Comparison of ENCODE assay signal across 1 cellular context in the genomic region with DNA sequence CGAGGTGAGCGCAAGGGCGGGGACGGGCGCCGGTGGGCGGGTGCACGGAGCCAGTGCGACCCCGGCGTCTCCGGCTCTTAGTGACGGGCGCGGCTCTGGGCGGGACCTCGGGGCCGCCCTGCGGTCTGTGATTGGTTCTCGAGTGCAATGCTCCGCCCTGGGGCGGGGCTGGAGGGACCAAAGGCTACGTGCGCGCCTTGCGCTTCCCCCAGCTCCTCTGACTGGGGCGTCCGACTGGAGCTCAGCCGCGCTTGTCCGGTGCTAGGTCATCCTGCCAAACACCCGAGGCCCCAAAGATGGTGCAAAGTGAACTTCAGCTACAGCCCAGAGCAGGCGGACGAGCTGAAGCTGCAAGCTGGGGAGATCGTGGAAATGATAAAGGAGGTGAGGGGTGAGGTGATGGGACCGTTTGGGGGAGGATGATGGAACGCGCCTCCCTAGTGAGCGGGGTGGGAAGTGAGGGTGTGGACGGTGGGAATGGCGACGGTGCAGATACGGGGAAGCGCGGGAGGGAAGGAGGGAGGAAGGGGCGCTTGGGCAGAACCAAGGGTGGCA.
A peak's percentile ranks its signal among the peaks of the same experiment; 100 is the strongest.
TF ChIP-seq lines count a peak whose summit lies in the region.

No MANE protein-coding gene starts in this region.

TF ChIP-seq in K562, 482 proteins besides CTCF, POLR2A, EP300 and RAD21 (continued from another document and continues in another):
- TF ChIP-seq, protein P1, sequence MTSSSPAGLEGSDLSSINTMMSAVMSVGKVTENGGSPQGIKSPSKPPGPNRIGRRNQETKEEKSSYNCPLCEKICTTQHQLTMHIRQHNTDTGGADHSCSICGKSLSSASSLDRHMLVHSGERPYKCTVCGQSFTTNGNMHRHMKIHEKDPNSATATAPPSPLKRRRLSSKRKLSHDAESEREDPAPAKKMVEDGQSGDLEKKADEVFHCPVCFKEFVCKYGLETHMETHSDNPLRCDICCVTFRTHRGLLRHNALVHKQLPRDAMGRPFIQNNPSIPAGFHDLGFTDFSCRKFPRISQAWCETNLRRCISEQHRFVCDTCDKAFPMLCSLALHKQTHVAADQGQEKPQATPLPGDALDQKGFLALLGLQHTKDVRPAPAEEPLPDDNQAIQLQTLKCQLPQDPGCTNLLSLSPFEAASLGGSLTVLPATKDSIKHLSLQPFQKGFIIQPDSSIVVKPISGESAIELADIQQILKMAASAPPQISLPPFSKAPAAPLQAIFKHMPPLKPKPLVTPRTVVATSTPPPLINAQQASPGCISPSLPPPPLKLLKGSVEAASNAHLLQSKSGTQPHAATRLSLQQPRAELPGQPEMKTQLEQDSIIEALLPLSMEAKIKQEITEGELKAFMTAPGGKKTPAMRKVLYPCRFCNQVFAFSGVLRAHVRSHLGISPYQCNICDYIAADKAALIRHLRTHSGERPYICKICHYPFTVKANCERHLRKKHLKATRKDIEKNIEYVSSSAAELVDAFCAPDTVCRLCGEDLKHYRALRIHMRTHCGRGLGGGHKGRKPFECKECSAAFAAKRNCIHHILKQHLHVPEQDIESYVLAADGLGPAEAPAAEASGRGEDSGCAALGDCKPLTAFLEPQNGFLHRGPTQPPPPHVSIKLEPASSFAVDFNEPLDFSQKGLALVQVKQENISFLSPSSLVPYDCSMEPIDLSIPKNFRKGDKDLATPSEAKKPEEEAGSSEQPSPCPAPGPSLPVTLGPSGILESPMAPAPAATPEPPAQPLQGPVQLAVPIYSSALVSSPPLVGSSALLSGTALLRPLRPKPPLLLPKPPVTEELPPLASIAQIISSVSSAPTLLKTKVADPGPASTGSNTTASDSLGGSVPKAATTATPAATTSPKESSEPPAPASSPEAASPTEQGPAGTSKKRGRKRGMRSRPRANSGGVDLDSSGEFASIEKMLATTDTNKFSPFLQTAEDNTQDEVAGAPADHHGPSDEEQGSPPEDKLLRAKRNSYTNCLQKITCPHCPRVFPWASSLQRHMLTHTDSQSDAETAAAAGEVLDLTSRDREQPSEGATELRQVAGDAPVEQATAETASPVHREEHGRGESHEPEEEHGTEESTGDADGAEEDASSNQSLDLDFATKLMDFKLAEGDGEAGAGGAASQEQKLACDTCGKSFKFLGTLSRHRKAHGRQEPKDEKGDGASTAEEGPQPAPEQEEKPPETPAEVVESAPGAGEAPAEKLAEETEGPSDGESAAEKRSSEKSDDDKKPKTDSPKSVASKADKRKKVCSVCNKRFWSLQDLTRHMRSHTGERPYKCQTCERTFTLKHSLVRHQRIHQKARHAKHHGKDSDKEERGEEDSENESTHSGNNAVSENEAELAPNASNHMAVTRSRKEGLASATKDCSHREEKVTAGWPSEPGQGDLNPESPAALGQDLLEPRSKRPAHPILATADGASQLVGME (CRISPR knock-in tag; IDR thresholded peaks at IDR 0.05): 0 out of 2 replicates have a peak, but pooled peaks have one; percentile 50
- TF ChIP-seq, protein P2, sequence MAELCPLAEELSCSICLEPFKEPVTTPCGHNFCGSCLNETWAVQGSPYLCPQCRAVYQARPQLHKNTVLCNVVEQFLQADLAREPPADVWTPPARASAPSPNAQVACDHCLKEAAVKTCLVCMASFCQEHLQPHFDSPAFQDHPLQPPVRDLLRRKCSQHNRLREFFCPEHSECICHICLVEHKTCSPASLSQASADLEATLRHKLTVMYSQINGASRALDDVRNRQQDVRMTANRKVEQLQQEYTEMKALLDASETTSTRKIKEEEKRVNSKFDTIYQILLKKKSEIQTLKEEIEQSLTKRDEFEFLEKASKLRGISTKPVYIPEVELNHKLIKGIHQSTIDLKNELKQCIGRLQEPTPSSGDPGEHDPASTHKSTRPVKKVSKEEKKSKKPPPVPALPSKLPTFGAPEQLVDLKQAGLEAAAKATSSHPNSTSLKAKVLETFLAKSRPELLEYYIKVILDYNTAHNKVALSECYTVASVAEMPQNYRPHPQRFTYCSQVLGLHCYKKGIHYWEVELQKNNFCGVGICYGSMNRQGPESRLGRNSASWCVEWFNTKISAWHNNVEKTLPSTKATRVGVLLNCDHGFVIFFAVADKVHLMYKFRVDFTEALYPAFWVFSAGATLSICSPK (IDR thresholded peaks at IDR 0.05; ENCODE audit: borderline replicate concordance): 0 out of 2 replicates have a peak, but pooled peaks have one; percentile 32
- TF ChIP-seq HMG20B (CRISPR knock-in tag; IDR thresholded peaks at IDR 0.05): no peak
- TF ChIP-seq NCOA4 (IDR thresholded peaks at IDR 0.05; ENCODE audit: partially characterized antibody): peak; percentile 25
- TF ChIP-seq, protein P3, sequence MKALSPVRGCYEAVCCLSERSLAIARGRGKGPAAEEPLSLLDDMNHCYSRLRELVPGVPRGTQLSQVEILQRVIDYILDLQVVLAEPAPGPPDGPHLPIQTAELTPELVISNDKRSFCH (CRISPR knock-in tag; IDR thresholded peaks at IDR 0.05): no peak
- TF ChIP-seq, protein P3 (tag; IDR thresholded peaks at IDR 0.05): peak; percentile 34; the same call in 1 of the 2 replicates
- TF ChIP-seq MEF2A (IDR thresholded peaks at IDR 0.05; ENCODE audit: control insufficient read depth, low read depth, low read length): no peak
- no peak for TF ChIP-seq MITF (IDR thresholded peaks at IDR 0.05)
- TF ChIP-seq HDAC3 (IDR thresholded peaks at IDR 0.05; ENCODE audit: borderline replicate concordance, partially characterized antibody): no peak
- peak; percentile 65 for TF ChIP-seq L3MBTL2 (IDR thresholded peaks at IDR 0.05)
- TF ChIP-seq HES1 (IDR thresholded peaks at IDR 0.05; ENCODE audit: low read depth): no peak
- no peak for TF ChIP-seq ZNF77 (CRISPR knock-in tag; IDR thresholded peaks at IDR 0.05)
- TF ChIP-seq XRCC5 (IDR thresholded peaks at IDR 0.05; ENCODE audit: low read depth, low read length): 0 out of 2 replicates have a peak, but pooled peaks have one; percentile 18
- peak; percentile 14 for TF ChIP-seq ZNF280A (IDR thresholded peaks at IDR 0.05; ENCODE audit: low read depth, partially characterized antibody)
- no peak for TF ChIP-seq MXI1 (IDR thresholded peaks at IDR 0.05; ENCODE audit: low read depth, low read length)
- TF ChIP-seq MTF1 (CRISPR knock-in tag; IDR thresholded peaks at IDR 0.05; ENCODE audit: borderline replicate concordance): no peak
- TF ChIP-seq, protein P4, sequence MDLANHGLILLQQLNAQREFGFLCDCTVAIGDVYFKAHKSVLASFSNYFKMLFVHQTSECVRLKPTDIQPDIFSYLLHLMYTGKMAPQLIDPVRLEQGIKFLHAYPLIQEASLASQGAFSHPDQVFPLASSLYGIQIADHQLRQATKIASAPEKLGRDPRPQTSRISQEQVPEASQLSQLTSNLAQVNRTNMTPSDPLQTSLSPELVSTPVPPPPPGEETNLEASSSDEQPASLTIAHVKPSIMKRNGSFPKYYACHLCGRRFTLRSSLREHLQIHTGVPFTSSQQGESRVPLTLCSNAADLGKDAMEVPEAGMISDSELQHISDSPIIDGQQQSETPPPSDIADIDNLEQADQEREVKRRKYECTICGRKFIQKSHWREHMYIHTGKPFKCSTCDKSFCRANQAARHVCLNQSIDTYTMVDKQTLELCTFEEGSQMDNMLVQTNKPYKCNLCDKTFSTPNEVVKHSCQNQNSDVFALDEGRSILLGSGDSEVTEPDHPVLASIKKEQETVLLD (IDR thresholded peaks at IDR 0.05): peak; percentile 73
- no peak; the same call in 1 of the 2 replicates for TF ChIP-seq MYC (IDR thresholded peaks at IDR 0.05; ENCODE audit: low read depth, low read length)
- TF ChIP-seq MYC (CRISPR knock-in tag; IDR thresholded peaks at IDR 0.05; ENCODE audit: borderline replicate concordance, low read depth): no peak
- TF ChIP-seq, protein P5, sequence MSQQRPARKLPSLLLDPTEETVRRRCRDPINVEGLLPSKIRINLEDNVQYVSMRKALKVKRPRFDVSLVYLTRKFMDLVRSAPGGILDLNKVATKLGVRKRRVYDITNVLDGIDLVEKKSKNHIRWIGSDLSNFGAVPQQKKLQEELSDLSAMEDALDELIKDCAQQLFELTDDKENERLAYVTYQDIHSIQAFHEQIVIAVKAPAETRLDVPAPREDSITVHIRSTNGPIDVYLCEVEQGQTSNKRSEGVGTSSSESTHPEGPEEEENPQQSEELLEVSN (IDR thresholded peaks at IDR 0.05; ENCODE audit: borderline replicate concordance in 1 of 2, extremely low read depth in 1 of 2, insufficient read depth in 1 of 2, insufficient read length in 1 of 2, low read depth in 1 of 2, low read length in 1 of 2, poor library complexity in 1 of 2, severe bottlenecking in 1 of 2): peak in 1 of 2 experiments; percentile 41
- no peak for TF ChIP-seq MYBL2 (IDR thresholded peaks at IDR 0.05; ENCODE audit: low read depth)
- TF ChIP-seq MYBL2 (CRISPR knock-in tag; IDR thresholded peaks at IDR 0.05; ENCODE audit: borderline replicate concordance): no peak
- peak; percentile 68 for TF ChIP-seq PRDM10 (IDR thresholded peaks at IDR 0.05; ENCODE audit: partially characterized antibody)
- peak; percentile 77 for TF ChIP-seq ARHGAP35 (IDR thresholded peaks at IDR 0.05; ENCODE audit: partially characterized antibody)
- TF ChIP-seq SMAD3 (CRISPR knock-in tag; conservative IDR thresholded peaks at IDR 0.05): no peak
- TF ChIP-seq, protein P6, sequence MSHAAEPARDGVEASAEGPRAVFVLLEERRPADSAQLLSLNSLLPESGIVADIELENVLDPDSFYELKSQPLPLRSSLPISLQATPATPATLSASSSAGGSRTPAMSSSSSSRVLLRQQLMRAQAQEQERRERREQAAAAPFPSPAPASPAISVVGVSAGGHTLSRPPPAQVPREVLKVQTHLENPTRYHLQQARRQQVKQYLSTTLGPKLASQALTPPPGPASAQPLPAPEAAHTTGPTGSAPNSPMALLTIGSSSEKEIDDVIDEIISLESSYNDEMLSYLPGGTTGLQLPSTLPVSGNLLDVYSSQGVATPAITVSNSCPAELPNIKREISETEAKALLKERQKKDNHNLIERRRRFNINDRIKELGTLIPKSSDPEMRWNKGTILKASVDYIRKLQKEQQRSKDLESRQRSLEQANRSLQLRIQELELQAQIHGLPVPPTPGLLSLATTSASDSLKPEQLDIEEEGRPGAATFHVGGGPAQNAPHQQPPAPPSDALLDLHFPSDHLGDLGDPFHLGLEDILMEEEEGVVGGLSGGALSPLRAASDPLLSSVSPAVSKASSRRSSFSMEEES (CRISPR knock-in tag; IDR thresholded peaks at IDR 0.05): no peak
- TF ChIP-seq, protein P7, sequence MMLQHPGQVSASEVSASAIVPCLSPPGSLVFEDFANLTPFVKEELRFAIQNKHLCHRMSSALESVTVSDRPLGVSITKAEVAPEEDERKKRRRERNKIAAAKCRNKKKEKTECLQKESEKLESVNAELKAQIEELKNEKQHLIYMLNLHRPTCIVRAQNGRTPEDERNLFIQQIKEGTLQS (IDR thresholded peaks at IDR 0.05): no peak
- TF ChIP-seq, protein P7 (CRISPR knock-in tag; conservative IDR thresholded peaks at IDR 0.05): 0 out of 2 replicates have a peak, but pooled peaks have one; percentile 52
- TF ChIP-seq MCM2 (IDR thresholded peaks at IDR 0.05; ENCODE audit: low read depth): no peak
- no peak for TF ChIP-seq PRMT5 (CRISPR knock-in tag; IDR thresholded peaks at IDR 0.05)
- no peak for TF ChIP-seq RFX1 (IDR thresholded peaks at IDR 0.05)
- peak; percentile 91 for TF ChIP-seq GATA2 (CRISPR knock-in tag; IDR thresholded peaks at IDR 0.05)
